Comparison of ENCODE assay signal across 8 cellular contexts in the genomic region with DNA sequence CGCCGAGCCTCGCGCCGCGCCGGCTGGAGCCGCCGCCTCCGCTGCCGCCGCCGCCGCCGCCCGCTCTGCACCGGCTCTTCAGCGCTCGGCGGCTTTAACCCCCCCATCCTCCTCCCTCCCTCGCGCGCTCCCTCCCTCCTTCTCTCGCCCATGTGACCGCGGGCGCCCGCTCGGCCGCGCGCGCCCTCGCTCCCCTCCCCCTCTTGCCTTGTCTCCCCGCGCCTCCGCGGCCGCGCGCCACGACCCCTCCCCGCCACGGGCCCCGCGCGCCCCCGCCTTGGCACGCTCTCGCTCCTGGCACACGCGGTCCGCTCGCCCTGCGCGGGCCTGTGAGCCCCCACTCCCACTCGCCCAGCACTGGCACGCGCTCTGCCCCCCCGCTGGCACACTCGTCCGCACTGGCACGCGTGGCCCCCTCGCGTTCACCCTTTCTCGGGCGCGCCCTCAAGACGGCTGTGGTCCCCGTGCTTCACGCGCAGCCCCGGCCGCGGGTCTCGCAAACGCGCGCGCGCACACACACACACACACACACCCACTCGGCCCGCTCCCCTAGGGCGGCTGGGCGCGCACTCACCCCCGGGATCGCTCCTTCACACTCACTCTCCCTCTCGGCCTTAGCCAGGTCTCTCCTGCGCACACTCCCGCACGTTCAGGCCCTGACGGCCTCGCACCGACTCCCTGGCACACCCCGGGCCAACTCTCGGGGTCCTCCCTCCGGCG. TPM values are rescaled to one million over a fixed set of nuclear protein-coding genes. Genes with fewer than 3 reads are reported as not detected.
DNase-seq lines count a peak whose midpoint lies in the region; ATAC-seq and TF ChIP-seq lines count a peak whose summit lies in the region.

Gene CNTFR, minus strand, starts transcription at position 69 of the 720 bp plus-strand sequence. CDS start 20,743 bp downstream, outside the sequence.

- H3K27ac ChIP-seq in WERI-Rb-1 (peak within 1 kb of the TSS; percentile 44), foreskin keratinocyte (no peak within 1 kb of the TSS)

- H3K27me3 Mint-ChIP-seq in activated CD4-positive, alpha-beta T cell treated with anti-CD3 and anti-CD28 coated beads, Interleukin-2, amount 10 ng/mL, durations not matched to agents 24 days and 14 days = peaks cover 81% of the 10 kb centered on the region

- intact Hi-C loops in activated CD4-positive, alpha-beta T cell treated with anti-CD3 and anti-CD28 coated beads, Interleukin-2, amount 10 ng/mL, durations not matched to agents 24 days and 14 days (cut with micrococcal nuclease) = loop anchor here (2.0 to 5.0 kb wide), 2 partner anchors 89 to 188 kb away; no protein-coding TSS in a partner anchor

- H3K36me3 ChIP-seq in WERI-Rb-1 = no peaks in the 10 kb centered on the region
- H3K36me3 ChIP-seq in neuron (ENCODE audit: insufficient read depth, low read length) = peaks cover 4% of the 10 kb centered on the region

- H3K9me3 ChIP-seq in WERI-Rb-1 (ENCODE audit: severe bottlenecking) (no peaks in the 10 kb centered on the region), neuron (ENCODE audit: low read length) (no peaks in the 10 kb centered on the region)

- no peak for ATAC-seq in foreskin keratinocyte
- no peak for ATAC-seq in GM18909 (IDR thresholded peaks at IDR 0.05; ENCODE audit: poor library complexity, unreplicated experiment)

- peak; percentile 64 for DNase-seq in activated CD4-positive, alpha-beta T cell treated with anti-CD3 and anti-CD28 coated beads, Interleukin-2, amount 10 ng/mL, durations not matched to agents 24 days and 14 days
- no peak for DNase-seq in activated CD4-positive, alpha-beta T cell treated with anti-CD3 and anti-CD28 coated beads for 1 hour
- DNase-seq in WERI-Rb-1 (peak; percentile 80), fibroblast of the aortic adventitia (ENCODE audit: low read depth) (no peak), foreskin keratinocyte (no peak), OCI-M2 (lab: John Stamatoyannopoulos, UW; ENCODE audit: unreplicated experiment) (no peak)

- no peaks in the 10 kb centered on the region for H3K9me3 Mint-ChIP-seq in activated CD4-positive, alpha-beta T cell treated with anti-CD3 and anti-CD28 coated beads, Interleukin-2, amount 10 ng/mL, durations not matched to agents 24 days and 14 days

- no peaks in the 10 kb centered on the region for H3K36me3 Mint-ChIP-seq in activated CD4-positive, alpha-beta T cell treated with anti-CD3 and anti-CD28 coated beads, Interleukin-2, amount 10 ng/mL, durations not matched to agents 24 days and 14 days (ENCODE audit: low read depth)

- no peak within 1 kb of the TSS for H3K27ac Mint-ChIP-seq in activated CD4-positive, alpha-beta T cell treated with anti-CD3 and anti-CD28 coated beads, Interleukin-2, amount 10 ng/mL, durations not matched to agents 24 days and 14 days

- H2AFZ ChIP-seq in neuron (ENCODE audit: low read depth, low read length) = peak within 1 kb of the TSS; percentile 71

- H3K27me3 ChIP-seq in WERI-Rb-1 (ENCODE audit: insufficient read depth, low read depth, severe bottlenecking) = peaks cover 15% of the 10 kb centered on the region
- H3K27me3 ChIP-seq in neuron (ENCODE audit: insufficient read depth, low read length) = peaks cover 9% of the 10 kb centered on the region
- peaks cover 92% of the 10 kb centered on the region for H3K27me3 ChIP-seq in foreskin keratinocyte

- H3K4me3 Mint-ChIP-seq in activated CD4-positive, alpha-beta T cell treated with anti-CD3 and anti-CD28 coated beads, Interleukin-2, amount 10 ng/mL, durations not matched to agents 24 days and 14 days = peak within 1 kb of the TSS; percentile 73

- peaks cover 26% of the 10 kb centered on the region for H3K4me1 Mint-ChIP-seq in activated CD4-positive, alpha-beta T cell treated with anti-CD3 and anti-CD28 coated beads, Interleukin-2, amount 10 ng/mL, durations not matched to agents 24 days and 14 days

- H3K4me1 ChIP-seq in neuron (ENCODE audit: insufficient read depth, low read length) (peaks cover 63% of the 10 kb centered on the region), foreskin keratinocyte (no peaks in the 10 kb centered on the region)

- TF ChIP-seq CTCF in WERI-Rb-1 (IDR thresholded peaks at IDR 0.05; ENCODE audit: low read depth, low read length) (no peak), fibroblast of the aortic adventitia (IDR thresholded peaks at IDR 0.05; ENCODE audit: insufficient read depth, low read length) (no peak), foreskin keratinocyte (conservative IDR thresholded peaks at IDR 0.05) (no peak)

- H3K4me3 ChIP-seq in WERI-Rb-1 (ENCODE audit: low read depth, low read length) = peak within 1 kb of the TSS; percentile 75
- peak within 1 kb of the TSS; percentile 40 for H3K4me3 ChIP-seq in fibroblast of the aortic adventitia (ENCODE audit: low read depth, low read length)
- peak within 1 kb of the TSS; percentile 61 for H3K4me3 ChIP-seq in neuron (ENCODE audit: low read length)

RNA-seq across cellular contexts. Expression of gene CNTFR, which starts in this region (rescaled TPM):
- total RNA-seq in activated CD4-positive, alpha-beta T cell treated with anti-CD3 and anti-CD28 coated beads, Interleukin-2, amount 10 ng/mL, durations not matched to agents 24 days and 14 days = not detected in 2 replicates
- total RNA-seq in fibroblast of the aortic adventitia (ENCODE audit: low replicate concordance) (1.3 TPM in 1 of 2 replicates, not detected in the other), foreskin keratinocyte (not detected in 2 replicates)
- polyA plus RNA-seq in foreskin keratinocyte = not detected in 2 replicates

Comparison
In these comparisons a context has a peak if more than half of its experiments do, and no peak if none do; other contexts are left out.
1. Peak in DNase-seq in activated CD4-positive, alpha-beta T cell treated with anti-CD3 and anti-CD28 coated beads, Interleukin-2, amount 10 ng/mL, durations not matched to agents 24 days and 14 days; RNA of the gene not detected or under 1 TPM.